ENCODE assay signal across 8 cellular contexts in the genomic region with DNA sequence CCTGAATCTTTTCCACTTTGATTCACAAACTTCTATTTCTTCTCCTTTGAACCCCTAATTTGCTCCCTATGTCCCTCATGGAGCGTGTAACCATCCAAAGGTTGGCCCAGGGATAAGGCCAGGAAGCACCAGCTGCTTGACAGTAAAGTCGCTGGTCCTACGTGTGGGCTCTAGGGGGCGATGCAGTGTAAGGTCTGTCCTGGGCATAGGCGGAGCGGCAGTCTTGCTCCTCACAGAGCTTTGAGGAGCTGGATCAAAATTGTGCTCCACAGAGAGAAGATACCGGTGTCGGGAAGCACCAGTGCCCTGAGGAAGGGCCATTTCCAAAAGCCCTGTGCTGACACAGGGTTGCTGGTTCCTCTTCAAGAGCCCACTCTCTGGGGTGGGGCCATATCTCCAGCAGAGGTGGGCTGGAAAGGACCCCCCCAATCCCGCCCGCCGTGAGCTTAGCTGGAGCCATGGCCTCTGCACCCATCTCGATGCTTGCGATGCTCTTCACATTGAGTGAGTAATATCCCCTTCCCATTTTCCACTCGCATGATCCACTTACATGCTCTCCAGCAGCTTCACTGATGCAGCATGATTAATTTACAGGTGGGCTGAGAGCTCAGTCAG. TPM values are rescaled to one million over a fixed set of nuclear protein-coding genes. Genes with fewer than 3 reads are reported as not detected.
DNase-seq lines count a peak whose midpoint lies in the region; ATAC-seq and TF ChIP-seq lines count a peak whose summit lies in the region.

No MANE protein-coding gene starts in this region.

- DNase-seq in NCI-H1105 treated with DMSO at 0.1 percent for 48 hours (lab: John Stamatoyannopoulos, UW) (peak; percentile 4), NCI-H1105 (lab: John Stamatoyannopoulos, UW) (no peak), NCI-H69 (lab: John Stamatoyannopoulos, UW) (peak; percentile 53), neural crest cell (ENCODE audit: low read depth, low spot score) (peak; percentile 46), SKM-1 (lab: John Stamatoyannopoulos, UW; ENCODE audit: unreplicated experiment) (no peak)

- peaks cover 22% of the 10 kb centered on the region for H3K27me3 Mint-ChIP-seq in activated naive CD8-positive, alpha-beta T cell
- H3K27me3 Mint-ChIP-seq in neural crest cell (ENCODE audit: low read depth), result peaks cover 93% of the 10 kb centered on the region

- ATAC-seq in HG03439 (IDR thresholded peaks at IDR 0.05; ENCODE audit: unreplicated experiment), result no peak
- ATAC-seq in HG02938 (IDR thresholded peaks at IDR 0.05; ENCODE audit: unreplicated experiment), result no peak

- H3K27ac Mint-ChIP-seq in activated naive CD8-positive, alpha-beta T cell, result peak overlapping the region; percentile 74
- H3K27ac Mint-ChIP-seq in neural crest cell (ENCODE audit: unreplicated experiment), result no peak overlapping the region

- H3K36me3 Mint-ChIP-seq in activated naive CD8-positive, alpha-beta T cell, result no peaks in the 10 kb centered on the region
- no peaks in the 10 kb centered on the region for H3K36me3 Mint-ChIP-seq in neural crest cell (ENCODE audit: low read depth)

- peak overlapping the region; percentile 78 for H3K4me3 Mint-ChIP-seq in activated naive CD8-positive, alpha-beta T cell
- no peak overlapping the region for H3K4me3 Mint-ChIP-seq in neural crest cell

- H3K9me3 Mint-ChIP-seq in activated naive CD8-positive, alpha-beta T cell (ENCODE audit: low read depth), result no peaks in the 10 kb centered on the region
- H3K9me3 Mint-ChIP-seq in neural crest cell, result no peaks in the 10 kb centered on the region

- TF ChIP-seq CTCF in neural crest cell (conservative IDR thresholded peaks at IDR 0.05), result peak; percentile 53

- H3K4me1 Mint-ChIP-seq in activated naive CD8-positive, alpha-beta T cell (ENCODE audit: low read depth), result peaks cover 2% of the 10 kb centered on the region
- no peaks in the 10 kb centered on the region for H3K4me1 Mint-ChIP-seq in neural crest cell

RNA-seq across cellular contexts. Expression of a gene that starts 49.9 kb away (rescaled TPM):
- not detected in 2 replicates for total RNA-seq in neural crest cell

Comparison
In these comparisons a context has a peak if more than half of its experiments do, and no peak if none do; other contexts are left out.
1. DNase-seq: peak in NCI-H1105 treated with DMSO at 0.1 percent for 48 hours (single experiment), NCI-H69 (single experiment) and neural crest cell (single experiment); none in NCI-H1105 (single experiment) and SKM-1 (single experiment).